ENCODE assay signal across 1 cellular context in genomic region chr22:21000987-21001600, GRCh38.
TF ChIP-seq lines count a peak whose summit lies in the region.

No MANE protein-coding gene starts in this region.

TF ChIP-seq in K562, 482 proteins besides CTCF, POLR2A, EP300 and RAD21 (continued from another document and continues in another):
- peak; percentile 58 for TF ChIP-seq SMAD3 (CRISPR knock-in tag; conservative IDR thresholded peaks at IDR 0.05)
- TF ChIP-seq SMARCA5 (IDR thresholded peaks at IDR 0.05) = no peak
- no peak for TF ChIP-seq ZKSCAN1 (IDR thresholded peaks at IDR 0.05; ENCODE audit: low read depth, low read length)
- peak; percentile 17 for TF ChIP-seq OTX1 (CRISPR knock-in tag; IDR thresholded peaks at IDR 0.05)
- peak; percentile 15 for TF ChIP-seq ZNF57 (CRISPR knock-in tag; IDR thresholded peaks at IDR 0.05)
- TF ChIP-seq HMGN3 (IDR thresholded peaks at IDR 0.05; ENCODE audit: borderline replicate concordance, extremely low read depth, insufficient read length, low read depth, low read length) = no peak
- peak; percentile 3; the same call in 1 of the 2 replicates for TF ChIP-seq ZBTB26 (CRISPR knock-in tag; IDR thresholded peaks at IDR 0.05)
- TF ChIP-seq NFIC (IDR thresholded peaks at IDR 0.05) = no peak
- no peak for TF ChIP-seq ZNF282 (CRISPR knock-in tag; IDR thresholded peaks at IDR 0.05)
- no peak for TF ChIP-seq SIN3A (IDR thresholded peaks at IDR 0.05; ENCODE audit: borderline replicate concordance in 2 of 2, control insufficient read depth in 1 of 2, low read depth in 2 of 2, low read length in 2 of 2)
- no peak for TF ChIP-seq ZNF696 (CRISPR knock-in tag; conservative IDR thresholded peaks at IDR 0.05)
- TF ChIP-seq U2AF1 (optimal IDR thresholded peaks at IDR 0.05; ENCODE audit: low read depth, low read length) = no peak
- no peak for TF ChIP-seq ZNF609 (CRISPR knock-in tag; IDR thresholded peaks at IDR 0.05; ENCODE audit: borderline replicate concordance)
- no peak for TF ChIP-seq MXI1 (IDR thresholded peaks at IDR 0.05; ENCODE audit: low read depth, low read length)
- TF ChIP-seq POLR2G (IDR thresholded peaks at IDR 0.05; ENCODE audit: low read depth, low read length) = no peak
- no peak for TF ChIP-seq RFX1 (IDR thresholded peaks at IDR 0.05)
- TF ChIP-seq CREB5 (CRISPR knock-in tag; IDR thresholded peaks at IDR 0.05) = no peak
- TF ChIP-seq RFX5 (IDR thresholded peaks at IDR 0.05; ENCODE audit: low read depth, low read length) = no peak
- no peak for TF ChIP-seq SPI1 (IDR thresholded peaks at IDR 0.05; ENCODE audit: borderline replicate concordance, low read depth, low read length)
- no peak for TF ChIP-seq ZBTB2 (IDR thresholded peaks at IDR 0.05)
- no peak for TF ChIP-seq ZKSCAN8 (CRISPR knock-in tag; IDR thresholded peaks at IDR 0.05)
- TF ChIP-seq ZNF431 (CRISPR knock-in tag; IDR thresholded peaks at IDR 0.05) = no peak
- peak; percentile 67; the same call in 1 of the 2 replicates for TF ChIP-seq JUNB (CRISPR knock-in tag; conservative IDR thresholded peaks at IDR 0.05)
- TF ChIP-seq RFX7 (CRISPR knock-in tag; IDR thresholded peaks at IDR 0.05) = 0 out of 2 replicates have a peak, but pooled peaks have one; percentile 84
- TF ChIP-seq RBM17 (IDR thresholded peaks at IDR 0.05; ENCODE audit: borderline replicate concordance, low read depth, low read length) = no peak
- TF ChIP-seq SRSF7 (optimal IDR thresholded peaks at IDR 0.05; ENCODE audit: low read depth, low read length) = no peak
- TF ChIP-seq ZNF23 (CRISPR knock-in tag; IDR thresholded peaks at IDR 0.05) = no peak
- TF ChIP-seq PCBP1 (IDR thresholded peaks at IDR 0.05; ENCODE audit: low read depth, low read length, poor library complexity, severe bottlenecking) = no peak
- no peak for TF ChIP-seq MNT (conservative IDR thresholded peaks at IDR 0.05)
- no peak for TF ChIP-seq ARID3A (IDR thresholded peaks at IDR 0.05; ENCODE audit: borderline replicate concordance, low read depth, low read length)
- no peak for TF ChIP-seq HLTF (IDR thresholded peaks at IDR 0.05)
- peak; percentile 42; the same call in 1 of the 2 replicates for TF ChIP-seq ZSCAN32 (CRISPR knock-in tag; IDR thresholded peaks at IDR 0.05)
- no peak for TF ChIP-seq CHCHD3 (CRISPR knock-in tag; IDR thresholded peaks at IDR 0.05)
- TF ChIP-seq BCLAF1 (IDR thresholded peaks at IDR 0.05; ENCODE audit: borderline replicate concordance in 1 of 2, control insufficient read depth in 1 of 2, low read depth in 2 of 2, low read length in 1 of 2) = no peak
- no peak for TF ChIP-seq PHB (CRISPR knock-in tag; IDR thresholded peaks at IDR 0.05)
- no peak for TF ChIP-seq POLR2AphosphoS5 (IDR thresholded peaks at IDR 0.05; ENCODE audit: control insufficient read depth, insufficient read depth, low read depth, low read length)
- no peak for TF ChIP-seq SIX5 (IDR thresholded peaks at IDR 0.05; ENCODE audit: borderline replicate concordance in 1 of 2, insufficient read depth in 1 of 2, low read depth in 1 of 2, low read length in 2 of 2)
- TF ChIP-seq ZNF707 (CRISPR knock-in tag; conservative IDR thresholded peaks at IDR 0.05) = peak; percentile 45; the same call in 1 of the 2 replicates
- 0 out of 2 replicates have a peak, but pooled peaks have one; percentile 7 for TF ChIP-seq ZFPM2 (CRISPR knock-in tag; IDR thresholded peaks at IDR 0.05)
- no peak for TF ChIP-seq ZNF740 (CRISPR knock-in tag; IDR thresholded peaks at IDR 0.05)
- TF ChIP-seq ZNF740 (tag; IDR thresholded peaks at IDR 0.05) = peak in 1 of 2 experiments; percentile 80; a peak in 2 of 4 replicates
- TF ChIP-seq DPF2 (IDR thresholded peaks at IDR 0.05) = no peak
- TF ChIP-seq CTBP1 (IDR thresholded peaks at IDR 0.05; ENCODE audit: borderline replicate concordance) = no peak
- no peak for TF ChIP-seq SP1 (CRISPR knock-in tag; IDR thresholded peaks at IDR 0.05)
- TF ChIP-seq E2F5 (CRISPR knock-in tag; IDR thresholded peaks at IDR 0.05) = no peak
- no peak for TF ChIP-seq NFATC3 (IDR thresholded peaks at IDR 0.05)
- no peak for TF ChIP-seq PML (IDR thresholded peaks at IDR 0.05; ENCODE audit: low read length)
- TF ChIP-seq ZNF764 (CRISPR knock-in tag; IDR thresholded peaks at IDR 0.05; ENCODE audit: low read depth) = peak; percentile 78
